Comparison of ENCODE assay signal across 8 cellular contexts in the genomic region with DNA sequence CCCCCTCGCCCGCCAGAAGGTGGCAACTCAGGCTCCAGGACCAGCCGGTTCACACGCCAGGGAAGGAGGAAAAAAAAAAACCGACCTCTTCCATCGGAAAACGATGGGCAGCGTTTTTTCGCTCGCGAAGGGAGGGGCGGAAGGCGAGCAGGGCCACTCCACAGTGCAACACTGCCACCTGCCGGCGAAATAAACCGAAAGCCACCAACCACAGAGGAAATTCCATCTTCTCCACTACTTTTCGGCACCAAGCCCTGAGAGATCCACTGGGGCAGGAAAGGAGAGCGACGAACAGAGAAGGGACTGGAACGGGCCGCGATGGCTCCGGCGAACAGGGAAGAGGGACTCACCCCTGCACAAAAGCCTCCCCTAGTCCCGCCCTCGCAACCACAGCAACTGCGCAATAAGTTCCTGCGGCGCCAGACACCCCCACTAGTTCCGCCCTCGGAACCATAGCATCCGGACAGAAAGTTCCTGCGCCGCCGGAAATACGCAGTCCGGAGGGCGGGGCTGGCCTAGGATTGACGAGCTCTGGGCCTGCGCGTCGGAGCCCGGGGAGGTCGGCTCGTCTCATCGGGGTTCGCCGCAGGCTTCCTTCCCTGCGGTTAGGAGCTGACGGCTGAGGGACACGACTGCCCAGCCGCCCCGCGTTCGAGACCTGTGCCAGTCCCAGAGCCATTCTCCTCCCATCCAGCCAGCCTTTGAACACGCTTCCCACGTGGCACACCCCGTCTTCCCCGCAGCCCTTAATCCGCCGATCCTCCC. TPM values are rescaled to one million over a fixed set of nuclear protein-coding genes. Genes with fewer than 3 reads are reported as not detected.
DNase-seq lines count a peak whose midpoint lies in the region; ATAC-seq and TF ChIP-seq lines count a peak whose summit lies in the region.

No MANE protein-coding gene starts in this region.

- intact Hi-C loops in stomach (cut with DNase I; ENCODE audit: low total_unique reads): no loop called here

- peak; percentile 93 for TF ChIP-seq RAD21 in neural cell (conservative IDR thresholded peaks at IDR 0.05)

- H3K27me3 Mint-ChIP-seq in H9 (ENCODE audit: low read depth): no peaks in the 10 kb centered on the region; the same call in 1 of the 2 replicates

- no CpG with 5 or more reads among the region's 61 CpGs for WGBS in H9 (ENCODE audit: extremely low coverage, insufficient read length, low lambda C conversion rate)
- 0% methylated on average over 9 to 61 of the region's 61 CpGs for WGBS in stomach, 5 donors

- H3K18ac ChIP-seq in H9 (ENCODE audit: insufficient read length, low read depth, low read length): peak overlapping the region; percentile 95

- no peak overlapping the region for H3K23ac ChIP-seq in H9 (ENCODE audit: insufficient read length, low read depth, low read length)

- H2BK5ac ChIP-seq in H9 (ENCODE audit: insufficient read length, low read length): no peak overlapping the region

- H2BK15ac ChIP-seq in H9 (ENCODE audit: low read depth, low read length): no peak overlapping the region

- H3K27ac Mint-ChIP-seq in H9: peak overlapping the region; percentile 97 to 100 (median 99)

- H4K91ac ChIP-seq in H9 (ENCODE audit: insufficient read length, low read depth, low read length): no peak overlapping the region

- H3F3A ChIP-seq in Loucy (ENCODE audit: low read depth) (no peaks in the 10 kb centered on the region), neural cell (ENCODE audit: insufficient read depth, low read length, poor library complexity, severe bottlenecking) (no peaks in the 10 kb centered on the region)

- no peak overlapping the region for H2BK20ac ChIP-seq in H9 (ENCODE audit: low read depth, low read length, poor library complexity, severe bottlenecking)

- H3K14ac ChIP-seq in H9 (ENCODE audit: insufficient read depth, low read length): peak overlapping the region; percentile 94

- no peaks in the 10 kb centered on the region for H4K20me1 ChIP-seq in H9 (ENCODE audit: control insufficient read depth, insufficient read depth, insufficient read length)
- no peaks in the 10 kb centered on the region for H4K20me1 ChIP-seq in Loucy (ENCODE audit: insufficient read depth, low read length, poor library complexity, severe bottlenecking)
- H4K20me1 ChIP-seq in neural cell (ENCODE audit: insufficient read depth): no peaks in the 10 kb centered on the region

- DNase-seq in GDM1 (lab: John Stamatoyannopoulos, UW): peak; percentile 96
- DNase-seq in H9: peak; percentile 88
- peak; percentile 84 for DNase-seq in RWPE2 (ENCODE audit: low spot score)
- peak; percentile 85 for DNase-seq in activated effector memory CD4-positive, alpha-beta T cell treated with Interleukin-2 at 50 U/mL for 16 hours
- DNase-seq in fibroblast of the aortic adventitia (ENCODE audit: low read depth): peak; percentile 97
- DNase-seq in stomach: peak; percentile 96

- no peak overlapping the region for H4K8ac ChIP-seq in H9 (replicated peaks; ENCODE audit: insufficient read length, low read depth, low read length)

- H3K27me3 ChIP-seq in H9 (ENCODE audit: insufficient read depth, low read length) (no peaks in the 10 kb centered on the region), Loucy (ENCODE audit: insufficient read depth, low read length, poor library complexity, severe bottlenecking) (no peaks in the 10 kb centered on the region), RWPE2 (ENCODE audit: insufficient read depth, poor library complexity, severe bottlenecking) (no peaks in the 10 kb centered on the region), neural cell (ENCODE audit: insufficient read depth, low read depth, low read length) (no peaks in the 10 kb centered on the region), stomach (no peaks in the 10 kb centered on the region)

- H3K9ac ChIP-seq in H9 (ENCODE audit: extremely low read depth, insufficient read length, low read length) (peak overlapping the region; percentile 78), Loucy (ENCODE audit: low read depth, low read length, poor library complexity, severe bottlenecking) (peak overlapping the region; percentile 79), neural cell (ENCODE audit: low read length) (peak overlapping the region; percentile 92)

- H3K4me3 ChIP-seq in Loucy (ENCODE audit: low read length, poor library complexity, severe bottlenecking) (peak overlapping the region; percentile 86), RWPE2 (ENCODE audit: severe bottlenecking) (peak overlapping the region; percentile 57), fibroblast of the aortic adventitia (ENCODE audit: low read depth, low read length) (peak overlapping the region; percentile 98), neural cell (ENCODE audit: low read length) (peak overlapping the region; percentile 76), stomach (peak overlapping the region; percentile 48 to 65 (median 56))

- H3K23me2 ChIP-seq in H9 (ENCODE audit: insufficient read length, low read depth, low read length, poor library complexity, severe bottlenecking): peaks cover 6% of the 10 kb centered on the region

- peaks cover 36 to 37% of the 10 kb centered on the region in 2 experiments for H3K9me3 Mint-ChIP-seq in H9

- H3K4me1 ChIP-seq in H9 (ENCODE audit: insufficient read depth, low read length) (no peaks in the 10 kb centered on the region), Loucy (ENCODE audit: insufficient read depth, low read length, poor library complexity, severe bottlenecking) (no peaks in the 10 kb centered on the region), RWPE2 (ENCODE audit: insufficient read depth, poor library complexity, severe bottlenecking) (no peaks in the 10 kb centered on the region), stomach (peaks cover 0 to 12% (median 4%) of the 10 kb centered on the region in 4 donors)

- H3K27ac ChIP-seq in H9 (ENCODE audit: insufficient read length, low read depth, low read length) (peak overlapping the region; percentile 11), RWPE2 (ENCODE audit: poor library complexity, severe bottlenecking) (peak overlapping the region; percentile 70), neural cell (ENCODE audit: low read length) (peak overlapping the region; percentile 98), stomach (peak overlapping the region; percentile 84 to 97 (median 91))

- no peaks in the 10 kb centered on the region for H3K79me1 ChIP-seq in H9 (ENCODE audit: insufficient read depth, low read depth, low read length, poor library complexity, severe bottlenecking)

- TF ChIP-seq EP300 in neural cell (conservative IDR thresholded peaks at IDR 0.05; ENCODE audit: poor library complexity, severe bottlenecking): peak; percentile 65
- TF ChIP-seq EP300 in stomach (IDR thresholded peaks at IDR 0.05): peak; percentile 9

- H3T11ph ChIP-seq in H9 (ENCODE audit: low read length): no peak overlapping the region

- H3K9me2 ChIP-seq in Loucy (replicated peaks; ENCODE audit: low read depth, low read length) (no peaks in the 10 kb centered on the region), neural cell (ENCODE audit: insufficient read depth, low read length) (no peaks in the 10 kb centered on the region)

- H3K36me3 ChIP-seq in Loucy (ENCODE audit: insufficient read depth, low read length) (no peaks in the 10 kb centered on the region), RWPE2 (ENCODE audit: low read depth) (no peaks in the 10 kb centered on the region), neural cell (ENCODE audit: insufficient read depth, low read length) (no peaks in the 10 kb centered on the region), stomach (no peaks in the 10 kb centered on the region)

- no peak overlapping the region for H2BK12ac ChIP-seq in H9 (ENCODE audit: insufficient read length, low read depth, low read length)

- H2BK120ac ChIP-seq in H9 (ENCODE audit: low read depth, low read length, poor library complexity, severe bottlenecking): no peak overlapping the region

- TF ChIP-seq POLR2A in stomach (IDR thresholded peaks at IDR 0.05): peak in 2 of 4 donors; percentile 39 to 65

- peak; percentile 83 for TF ChIP-seq CTCF in H9 (conservative IDR thresholded peaks at IDR 0.05)
- peak; percentile 76 for TF ChIP-seq CTCF in Loucy (conservative IDR thresholded peaks at IDR 0.05; ENCODE audit: low read length)
- TF ChIP-seq CTCF in RWPE2 (IDR thresholded peaks at IDR 0.05; ENCODE audit: poor library complexity, severe bottlenecking): peak; percentile 77
- peak; percentile 86 for TF ChIP-seq CTCF in fibroblast of the aortic adventitia (IDR thresholded peaks at IDR 0.05; ENCODE audit: insufficient read depth, low read length)
- peak; percentile 96 for TF ChIP-seq CTCF in neural cell (IDR thresholded peaks at IDR 0.05; ENCODE audit: poor library complexity, severe bottlenecking)
- peak in 5 of 7 experiments; percentile 67 to 99 (median 97) for TF ChIP-seq CTCF in stomach (IDR thresholded peaks at IDR 0.05)

- H2AK5ac ChIP-seq in H9 (ENCODE audit: insufficient read length, low read length): no peak overlapping the region

- ATAC-seq in RWPE2 (ENCODE audit: low read depth): peak; percentile 90

- H4K5ac ChIP-seq in H9 (ENCODE audit: insufficient read length, low read depth, low read length): peak overlapping the region; percentile 15

- H3K4ac ChIP-seq in H9 (ENCODE audit: low read depth, low read length): no peak overlapping the region; the same call in 1 of the 2 replicates

- no peak overlapping the region for H3K56ac ChIP-seq in H9 (ENCODE audit: insufficient read length, low read depth, low read length)

- H3K79me2 ChIP-seq in H9 (ENCODE audit: insufficient read depth, low read length) (no peaks in the 10 kb centered on the region), Loucy (ENCODE audit: insufficient read depth, low read length) (no peaks in the 10 kb centered on the region), neural cell (replicated peaks; ENCODE audit: insufficient read depth, low read length) (no peaks in the 10 kb centered on the region)

- H3K4me2 ChIP-seq in H9 (ENCODE audit: insufficient read depth, insufficient read length, low read length): peak overlapping the region; percentile 71
- peak overlapping the region; percentile 88 for H3K4me2 ChIP-seq in Loucy (ENCODE audit: low read depth, low read length, poor library complexity, severe bottlenecking)
- H3K4me2 ChIP-seq in neural cell (ENCODE audit: low read length): no peak overlapping the region

- H3K4me1 Mint-ChIP-seq in H9: peaks cover 0 to 4% of the 10 kb centered on the region in 2 experiments; a peak in 1 of 4 replicates

- H2AFZ ChIP-seq in H9 (ENCODE audit: low read length): no peak overlapping the region
- H2AFZ ChIP-seq in Loucy (ENCODE audit: low read length): peak overlapping the region; percentile 96
- peak overlapping the region; percentile 45 for H2AFZ ChIP-seq in neural cell (ENCODE audit: low read depth, low read length)

- peaks cover 0 to 2% (median 0%) of the 10 kb centered on the region in 3 experiments; a peak in 2 of 7 replicates for H3K36me3 Mint-ChIP-seq in H9 (ENCODE audit: insufficient read depth in 1 of 3, low read depth in 3 of 3)

- H3K4me3 Mint-ChIP-seq in H9: peak overlapping the region; percentile 83 to 86

- H3K9me3 ChIP-seq in H9 (ENCODE audit: control insufficient read depth, low read depth, low read length) (peaks cover 6% of the 10 kb centered on the region), Loucy (ENCODE audit: insufficient read depth, low read depth, low read length) (no peaks in the 10 kb centered on the region), RWPE2 (ENCODE audit: severe bottlenecking) (no peaks in the 10 kb centered on the region), neural cell (ENCODE audit: low read length) (no peaks in the 10 kb centered on the region), stomach (no peaks in the 10 kb centered on the region)

RNA-seq across cellular contexts. Expression of a gene that starts 23.4 kb away (rescaled TPM):
- total RNA-seq in H9 (2021): 14.7 and 15.7 TPM in 2 replicates
- 9.8 and 16.8 TPM in 2 replicates for total RNA-seq in fibroblast of the aortic adventitia (ENCODE audit: low replicate concordance)
- 66.4 and 66.6 TPM in 2 replicates for polyA plus RNA-seq in neural cell
- 23.4 and 25.6 TPM in 2 replicates for polyA minus RNA-seq in neural cell
- 100 to 1,000 TPM in 1 of 5 donors, 10 to 100 TPM in 4; 19.3 to 196 (median 21.1) TPM for total RNA-seq in stomach
- 10 to 100 TPM in 1 of 3 donors, 1 to 10 TPM in 2; 4.5 to 13.5 (median 5.8) TPM for polyA plus RNA-seq in stomach

RNA-seq across cellular contexts. Expression of a gene that starts 37.8 kb away (rescaled TPM):
- total RNA-seq in H9 (2021) (11.2 and 13.7 TPM in 2 replicates), fibroblast of the aortic adventitia (ENCODE audit: low replicate concordance) (7.9 and 26.5 TPM in 2 replicates), stomach (10 to 100 TPM; 11.7 to 28.6 (median 19.4) TPM)
- polyA plus RNA-seq in neural cell (57.9 and 111 TPM in 2 replicates), stomach (10 to 100 TPM in 2 of 3 donors, 1 to 10 TPM in 1; 6.0 to 39.5 (median 19.1) TPM)
- 21.2 and 33.1 TPM in 2 replicates for polyA minus RNA-seq in neural cell

Comparison
In these comparisons a context has a peak if more than half of its experiments do, and no peak if none do; other contexts are left out.
1. Peak in every context shown above with its lines: DNase-seq, ATAC-seq, H3K4me3 ChIP-seq and H3K27ac ChIP-seq.
2. H3K27ac ChIP-seq: peak in every context shown above with its lines; median percentile 98 in neural cell; 91 in stomach; 70 in RWPE2; 11 in H9.